Comparison of ENCODE assay signal across 21 cellular contexts in genomic region chr5:139251695-139252288, GRCh38. TPM values are rescaled to one million over a fixed set of nuclear protein-coding genes. Genes with fewer than 3 reads are reported as not detected.
DNase-seq lines count a peak whose midpoint lies in the region; ATAC-seq, FAIRE-seq and TF ChIP-seq lines count a peak whose summit lies in the region.
"Had no signal": no experiment of that assay in that cellular context is flagged by ENCODE, and none has a peak within 500 bp of the region (broad histone marks: within the 10 kb centered on the region; RNA-seq: fewer than 3 reads in every experiment).

No MANE protein-coding gene starts in this region.

- TF ChIP-seq POLR2A in GM12892 (IDR thresholded peaks at IDR 0.05; ENCODE audit: low read depth, low read length) (no peak), HepG2 (IDR thresholded peaks at IDR 0.05; ENCODE audit: insufficient read depth in 1 of 2, low read depth in 2 of 2, low read length in 2 of 2) (no peak)

- H3K4me1 ChIP-seq in Panc1 (ENCODE audit: control insufficient read depth, insufficient read depth, low read length), result no peaks in the 10 kb centered on the region
- no peaks in the 10 kb centered on the region for H3K4me1 ChIP-seq in mucosa of descending colon (ENCODE audit: low read depth)
- peaks cover 8% of the 10 kb centered on the region; the same call in 1 of the 2 replicates for H3K4me1 ChIP-seq in HepG2 (ENCODE audit: insufficient read depth, low read length)
- no peaks in the 10 kb centered on the region for H3K4me1 ChIP-seq in ascending aorta
- H3K4me1 ChIP-seq: BE2C, colonic mucosa, prostate gland had no signal

- H3K36me3 ChIP-seq in Panc1 (ENCODE audit: control insufficient read depth, insufficient read depth, low read length) (no peaks in the 10 kb centered on the region), mucosa of descending colon (ENCODE audit: low read depth) (no peaks in the 10 kb centered on the region), HepG2 (replicated peaks in 1 of 2; ENCODE audit: control insufficient read depth in 1 of 2, insufficient read depth in 2 of 2, low read length in 2 of 2) (no peaks in the 10 kb centered on the region), ascending aorta (no peaks in the 10 kb centered on the region)
- H3K36me3 ChIP-seq: BE2C, colonic mucosa, esophagus muscularis mucosa, prostate gland, thoracic aorta had no signal

- H3K9me3 ChIP-seq in AG04450 (ENCODE audit: control insufficient read depth, insufficient read depth, low read length) (no peaks in the 10 kb centered on the region; the same call in 1 of the 2 replicates), Panc1 (ENCODE audit: control insufficient read depth, insufficient read depth, low read depth, low read length) (no peaks in the 10 kb centered on the region), mucosa of descending colon (no peaks in the 10 kb centered on the region), HepG2 (ENCODE audit: low read length) (no peaks in the 10 kb centered on the region), ascending aorta (no peaks in the 10 kb centered on the region)
- H3K9me3 ChIP-seq: BE2C, colonic mucosa, esophagus muscularis mucosa, prostate gland, thoracic aorta had no signal

- H3K4me3 ChIP-seq in AG04450 (ENCODE audit: low read depth, low read length), result no peak overlapping the region
- H3K4me3 ChIP-seq in Panc1 (ENCODE audit: low read depth in 2 of 2, low read length in 2 of 2), result no peak overlapping the region
- H3K4me3 ChIP-seq in mucosa of descending colon, result no peak overlapping the region
- no peak overlapping the region for H3K4me3 ChIP-seq in HepG2 (replicated peaks in 1 of 3; ENCODE audit: insufficient read depth in 1 of 3, low read depth in 2 of 3, low read length in 3 of 3)
- H3K4me3 ChIP-seq in ascending aorta, result no peak overlapping the region
- H3K4me3 ChIP-seq: colonic mucosa, esophagus muscularis mucosa, prostate gland, thoracic aorta had no signal

- TF ChIP-seq EP300 in HepG2 (IDR thresholded peaks at IDR 0.05; ENCODE audit: low read depth in 2 of 2, low read length in 2 of 2), result no peak
- TF ChIP-seq EP300 in HepG2 (CRISPR knock-in tag; IDR thresholded peaks at IDR 0.05; ENCODE audit: borderline replicate concordance), result no peak

- BruUV-seq in Panc1 (replicated peaks; lab: Mats Ljungman, UMichigan) (no TSS peak), HepG2 (replicated peaks; lab: Mats Ljungman, UMichigan) (no TSS peak)

- no peak overlapping the region for H3K4me2 ChIP-seq in HepG2 (ENCODE audit: low read depth, low read length)

- H2AFZ ChIP-seq in HepG2 (ENCODE audit: low read length), result no peak overlapping the region

- no peak overlapping the region for H3K27ac ChIP-seq in AG04450 (ENCODE audit: low read depth, low read length)
- H3K27ac ChIP-seq in Panc1 (ENCODE audit: low read length), result no peak overlapping the region
- H3K27ac ChIP-seq in HepG2 (ENCODE audit: extremely low read length, insufficient read depth, low read length), result no peak overlapping the region
- H3K27ac ChIP-seq in ascending aorta, result no peak overlapping the region
- H3K27ac ChIP-seq: colonic mucosa, esophagus muscularis mucosa, HL-60, prostate gland, thoracic aorta had no signal

- no peaks in the 10 kb centered on the region for H4K20me1 ChIP-seq in HepG2 (ENCODE audit: insufficient read depth, low read length)

- FAIRE-seq in GM12892 (lab: Jason Lieb, UNC) (peak; percentile 17), HepG2 (lab: Jason Lieb, UNC) (no peak)
- FAIRE-seq: urothelium cell line had no signal

- CTCF ChIA-PET in AG04450 (lab: Charles Lee), result interaction anchor here (0.6 kb wide), 1 partner anchor 20 kb away, joined by 4 read pairs; no protein-coding TSS in a partner anchor
- CTCF ChIA-PET in Panc1 (lab: Charles Lee), result no interaction called here
- CTCF ChIA-PET in HepG2 (lab: Yijun Ruan, JAX; ENCODE audit: low intra/inter-chr PET ratio, low total read pairs), result no interaction called here

- TF ChIP-seq RAD21 in HepG2 (CRISPR knock-in tag; IDR thresholded peaks at IDR 0.05), result no peak

- TF ChIP-seq CTCF in AG04450 (IDR thresholded peaks at IDR 0.05; ENCODE audit: low read depth, low read length) (no peak), Panc1 (IDR thresholded peaks at IDR 0.05) (no peak), mucosa of descending colon (IDR thresholded peaks at IDR 0.05) (no peak), HepG2 (CRISPR knock-in tag; IDR thresholded peaks at IDR 0.05) (no peak), ascending aorta (IDR thresholded peaks at IDR 0.05) (no peak)

- H3K79me2 ChIP-seq in HepG2 (ENCODE audit: insufficient read depth, low read length), result no peaks in the 10 kb centered on the region

- H3K9ac ChIP-seq in HepG2 (ENCODE audit: insufficient read depth, low read depth, low read length), result no peak overlapping the region

- DNase-seq in AG04450 (ENCODE audit: low read depth, low spot score) (peak; percentile 50), GM12892 (ENCODE audit: insufficient read length) (no peak), Panc1 (ENCODE audit: low read depth, low spot score) (no peak), mucosa of descending colon (no peak), HepG2 (ENCODE audit: low spot score) (no peak), ascending aorta (ENCODE audit: low spot score in 2 of 2) (no peak)
- DNase-seq: BE2C, DMS153, hippocampal formation, mesenchymal stem cell, NCI-H1048, NCI-H1694, SHP77 treated with DMSO at 0.1 percent for 48 hours had no signal

- H3K27me3 ChIP-seq in AG04450 (ENCODE audit: control insufficient read depth, insufficient read depth, low read length), result no peaks in the 10 kb centered on the region
- no peaks in the 10 kb centered on the region for H3K27me3 ChIP-seq in Panc1 (ENCODE audit: control insufficient read depth, insufficient read depth, low read length)
- H3K27me3 ChIP-seq in HepG2 (ENCODE audit: control insufficient read depth in 1 of 2, insufficient read depth in 2 of 2, low read length in 2 of 2), result no peaks in the 10 kb centered on the region
- H3K27me3 ChIP-seq in ascending aorta, result no peaks in the 10 kb centered on the region
- H3K27me3 ChIP-seq: BE2C, colonic mucosa, esophagus muscularis mucosa had no signal

- ATAC-seq in Panc1 (peak; percentile 22; the same call in 1 of the 2 replicates), mucosa of descending colon (peak; percentile 21), HepG2 (no peak), HG02798 (IDR thresholded peaks at IDR 0.05; ENCODE audit: poor library complexity, unreplicated experiment) (no peak), HG03095 (IDR thresholded peaks at IDR 0.05; ENCODE audit: unreplicated experiment) (no peak)

- POLR2A ChIA-PET in AG04450 (lab: Yijun Ruan, JAX) (interaction anchor here (1.1 to 1.3 kb wide), 2 partner anchors 48 to 53 kb away, joined by 3 read pairs; partner anchors contain the start of gene SIL1), Panc1 (lab: Charles Lee) (no interaction called here), HepG2 (lab: Yijun Ruan, JAX) (no interaction called here)

- in situ Hi-C loops in Panc1 (cut with HindIII; ENCODE audit: low pct_unique_long_range_greater_than_20kb, low sequenced_read_pairs), result no loop called here
- in situ Hi-C loops in HepG2 (cut with HindIII; ENCODE audit: extremely low pct_ligation_motif_present, low pct_unique_long_range_greater_than_20kb), result loop anchor here (25.0 kb wide), 1 partner anchor 289 kb away; no protein-coding TSS in a partner anchor

- intact Hi-C loops in Panc1 (cut with micrococcal nuclease; ENCODE audit: unreplicated experiment), result no loop called here
- intact Hi-C loops in mucosa of descending colon (cut with DNase I, micrococcal nuclease), result no loop called here
- intact Hi-C loops in HepG2 (cut with micrococcal nuclease; ENCODE audit: unreplicated experiment), result no loop called here
- intact Hi-C loops in ascending aorta (cut with DNase I), result no loop called here

- WGBS in HepG2 (ENCODE audit: low lambda C conversion rate), result 65% methylated on average over 4 of the region's 4 CpGs

RNA-seq across cellular contexts. Expression of gene MATR3, which starts 41.7 kb away (rescaled TPM):
- polyA plus RNA-seq in AG04450 (2011; rRNA removed) (142 and 166 TPM in 2 replicates), HepG2 (2011; rRNA removed) (84.6 and 94.2 TPM in 2 replicates)
- 195 and 217 TPM in 2 replicates for polyA minus RNA-seq in AG04450 (2011; rRNA and poly(A)+ RNA removed)
- 168 TPM for polyA plus RNA-seq in GM12892 (2012; ENCODE audit: missing spikeins)
- total RNA-seq in Panc1 (2021; ENCODE audit: unreplicated experiment) (194 TPM), mucosa of descending colon (100 to 1,000 TPM; 112 to 165 (median 136) TPM), HepG2 (2016; rRNA removed; fragmentation: Illumina TruSeq; extraction: Trizol) (341 and 484 TPM in 2 replicates), ascending aorta (58.8 TPM)
- polyA plus RNA-seq in Panc1 (2012; ENCODE audit: insufficient read length), result 122 TPM
- total RNA-seq in HepG2 (2016; cell fraction: cytosol; rRNA removed; fragmentation: Illumina TruSeq; extraction: Trizol; ENCODE audit: low read depth), result 17.2 and 21.9 TPM in 2 replicates
- 343 and 482 TPM in 2 replicates for total RNA-seq in HepG2 (2016; cell fraction: insoluble cytoplasmic fraction; rRNA removed; fragmentation: Illumina TruSeq; extraction: Trizol)
- 53.9 and 61.4 TPM in 2 replicates for total RNA-seq in HepG2 (2016; cell fraction: membrane; rRNA removed; fragmentation: Illumina TruSeq; extraction: Trizol)
- total RNA-seq in HepG2 (2016; cell fraction: nucleus; rRNA removed; fragmentation: Illumina TruSeq; extraction: Trizol), result 279 and 286 TPM in 2 replicates
- polyA plus RNA-seq in HepG2 (2011; cell fraction: cytosol; rRNA removed), result 43.6 and 60.1 TPM in 2 replicates
- polyA plus RNA-seq in HepG2 (2011; cell fraction: nucleus; rRNA removed), result 57.4 and 62.8 TPM in 2 replicates
- polyA plus RNA-seq in HepG2 (2012), result 171 and 221 TPM in 2 replicates
- 12.4 and 12.5 TPM in 2 replicates for polyA plus RNA-seq in HepG2 (2016; cell fraction: cytosol; fragmentation: Illumina TruSeq; extraction: Trizol; ENCODE audit: low read depth)
- polyA plus RNA-seq in HepG2 (2016; cell fraction: insoluble cytoplasmic fraction; fragmentation: Illumina TruSeq; extraction: Trizol; ENCODE audit: low read depth), result 426 and 447 TPM in 2 replicates
- polyA plus RNA-seq in HepG2 (2016; cell fraction: membrane; fragmentation: Illumina TruSeq; extraction: Trizol; ENCODE audit: low read depth), result 40.1 and 45.7 TPM in 2 replicates
- 274 and 295 TPM in 2 replicates for polyA plus RNA-seq in HepG2 (2016; cell fraction: nucleus; fragmentation: Illumina TruSeq; extraction: Trizol; ENCODE audit: insufficient read depth, low read depth)
- polyA minus RNA-seq in HepG2 (2011; rRNA and poly(A)+ RNA removed; ENCODE audit: low replicate concordance), result 165 and 278 TPM in 2 replicates
- polyA minus RNA-seq in HepG2 (2011; cell fraction: cytosol; rRNA and poly(A)+ RNA removed), result 117 and 119 TPM in 2 replicates
- polyA minus RNA-seq in HepG2 (2011; cell fraction: nucleus; rRNA and poly(A)+ RNA removed), result 253 and 268 TPM in 2 replicates

RNA-seq across cellular contexts. Expression of gene SIL1, which starts 53.6 kb away (rescaled TPM):
- polyA plus RNA-seq in AG04450 (2011; rRNA removed) (57.9 and 64.6 TPM in 2 replicates), HepG2 (2011; rRNA removed) (26.0 and 27.6 TPM in 2 replicates)
- polyA minus RNA-seq in AG04450 (2011; rRNA and poly(A)+ RNA removed), result 30.3 and 30.8 TPM in 2 replicates
- polyA plus RNA-seq in GM12892 (2012; ENCODE audit: missing spikeins), result 26.4 TPM
- total RNA-seq in Panc1 (2021; ENCODE audit: unreplicated experiment) (35.4 TPM), mucosa of descending colon (10 to 100 TPM; 35.2 to 35.8 (median 35.6) TPM), HepG2 (2016; rRNA removed; fragmentation: Illumina TruSeq; extraction: Trizol) (15.9 and 30.0 TPM in 2 replicates), ascending aorta (53.4 TPM)
- polyA plus RNA-seq in Panc1 (2012; ENCODE audit: insufficient read length), result 44.4 TPM
- total RNA-seq in HepG2 (2016; cell fraction: cytosol; rRNA removed; fragmentation: Illumina TruSeq; extraction: Trizol; ENCODE audit: low read depth), result 5.0 and 6.0 TPM in 2 replicates
- total RNA-seq in HepG2 (2016; cell fraction: insoluble cytoplasmic fraction; rRNA removed; fragmentation: Illumina TruSeq; extraction: Trizol), result 14.1 and 31.0 TPM in 2 replicates
- total RNA-seq in HepG2 (2016; cell fraction: membrane; rRNA removed; fragmentation: Illumina TruSeq; extraction: Trizol), result 6.5 and 8.3 TPM in 2 replicates
- total RNA-seq in HepG2 (2016; cell fraction: nucleus; rRNA removed; fragmentation: Illumina TruSeq; extraction: Trizol), result 29.9 and 30.1 TPM in 2 replicates
- polyA plus RNA-seq in HepG2 (2011; cell fraction: cytosol; rRNA removed), result 20.8 and 47.3 TPM in 2 replicates
- 23.4 and 23.7 TPM in 2 replicates for polyA plus RNA-seq in HepG2 (2011; cell fraction: nucleus; rRNA removed)
- polyA plus RNA-seq in HepG2 (2012), result 26.8 and 28.6 TPM in 2 replicates
- 4.2 and 4.3 TPM in 2 replicates for polyA plus RNA-seq in HepG2 (2016; cell fraction: cytosol; fragmentation: Illumina TruSeq; extraction: Trizol; ENCODE audit: low read depth)
- polyA plus RNA-seq in HepG2 (2016; cell fraction: insoluble cytoplasmic fraction; fragmentation: Illumina TruSeq; extraction: Trizol; ENCODE audit: low read depth), result 10.9 and 13.0 TPM in 2 replicates
- 3.6 and 4.4 TPM in 2 replicates for polyA plus RNA-seq in HepG2 (2016; cell fraction: membrane; fragmentation: Illumina TruSeq; extraction: Trizol; ENCODE audit: low read depth)
- 40.0 and 42.7 TPM in 2 replicates for polyA plus RNA-seq in HepG2 (2016; cell fraction: nucleus; fragmentation: Illumina TruSeq; extraction: Trizol; ENCODE audit: insufficient read depth, low read depth)
- polyA minus RNA-seq in HepG2 (2011; rRNA and poly(A)+ RNA removed; ENCODE audit: low replicate concordance), result 16.2 and 45.8 TPM in 2 replicates
- 12.9 and 13.8 TPM in 2 replicates for polyA minus RNA-seq in HepG2 (2011; cell fraction: cytosol; rRNA and poly(A)+ RNA removed)
- polyA minus RNA-seq in HepG2 (2011; cell fraction: nucleus; rRNA and poly(A)+ RNA removed), result 12.6 and 13.4 TPM in 2 replicates

Comparison
In these comparisons a context has a peak if more than half of its experiments do, and no peak if none do; other contexts are left out.
1. ATAC-seq: peak in Panc1 (single experiment) and mucosa of descending colon (single experiment); none in HepG2 (single experiment), HG02798 (single experiment) and HG03095 (single experiment).